22 cellular contexts compared by ENCODE assay signal in genomic region chr12:94242871-94243270, GRCh38.
DNase-seq lines count a peak whose midpoint lies in the region; ATAC-seq and TF ChIP-seq lines count a peak whose summit lies in the region.
"Had no signal": no experiment of that assay in that cellular context is flagged by ENCODE, and none has a peak within 500 bp of the region (broad histone marks: within the 10 kb centered on the region; RNA-seq: fewer than 3 reads in every experiment).

No MANE protein-coding gene starts in this region.

- no peak for TF ChIP-seq CTCF in activated CD8-positive, alpha-beta T cell treated with anti-CD3 and anti-CD28 coated beads for 36 hours (IDR thresholded peaks at IDR 0.05)
- TF ChIP-seq CTCF in left ventricle myocardium inferior (IDR thresholded peaks at IDR 0.05; ENCODE audit: borderline replicate concordance) (no peak), spleen (IDR thresholded peaks at IDR 0.05 in 8 of 11, conservative IDR thresholded peaks at IDR 0.05 in 3 of 11) (no peak), GM13977 (IDR thresholded peaks at IDR 0.05; ENCODE audit: extremely low read depth, insufficient read depth, missing control alignments) (no peak)

- intact Hi-C loops in activated CD8-positive, alpha-beta T cell treated with anti-CD3 and anti-CD28 coated beads for 36 hours (cut with micrococcal nuclease): no loop called here
- intact Hi-C loops in left ventricle myocardium inferior (cut with micrococcal nuclease) (no loop called here), spleen (cut with DNase I; ENCODE audit: low total_unique reads) (no loop called here)

- POLR2A ChIA-PET in activated CD8-positive, alpha-beta T cell treated with anti-CD3 and anti-CD28 coated beads, Interleukin-2, amount 10 ng/mL, durations not matched to agents 7 days and 5 days (lab: Charles Lee): interaction anchor here (2.4 kb wide), 1 partner anchor 20 kb away, joined by 7 read pairs; no protein-coding TSS in a partner anchor
- POLR2A ChIA-PET in activated CD8-positive, alpha-beta T cell treated with anti-CD3 and anti-CD28 coated beads for 36 hours (lab: Charles Lee): no interaction called here

- H3K27ac ChIP-seq in left ventricle myocardium inferior (replicated peaks): no peak overlapping the region
- H3K27ac ChIP-seq in spleen: peak overlapping the region in 1 of 8 donors; percentile 23
- H3K27ac ChIP-seq: BLaER1 treated with 17β-estradiol and CSF1 and Interleukin-3, amounts not matched to agents 10 nM and 100 nM; RWPE1; upper lobe of right lung had no signal

- no peak for DNase-seq in activated CD8-positive, alpha-beta T cell treated with anti-CD3 and anti-CD28 coated beads, Interleukin-2, amount 10 ng/mL, durations not matched to agents 7 days and 5 days
- no peak for DNase-seq in activated CD8-positive, alpha-beta T cell treated with anti-CD3 and anti-CD28 coated beads for 36 hours
- peak; percentile 18 for DNase-seq in MV-4-11 (lab: John Stamatoyannopoulos, UW)
- peak; percentile 28 for DNase-seq in left ventricle myocardium inferior
- peak; percentile 81 for DNase-seq in spleen
- no peak for DNase-seq in GM13977 (ENCODE audit: low spot score)
- DNase-seq: activated CD4-positive, alpha-beta memory T cell treated with anti-CD3 and anti-CD28 coated beads for 36 hours; activated CD4-positive, CD25-positive, alpha-beta regulatory T cell; activated naive CD4-positive, alpha-beta T cell treated with anti-CD3 and anti-CD28 coated beads for 36 hours; activated T-cell treated with anti-CD3 and anti-CD28 coated beads, Interleukin-2, amount 50 U/mL, for 4 hours; dermis blood vessel endothelial cell; naive thymus-derived CD4-positive, alpha-beta T cell; NCI-H1105 treated with DMSO at 0.1 percent for 48 hours; NCI-H524; stimulated activated CD4-positive, alpha-beta T cell treated with anti-CD3 and anti-CD28 coated beads, Interleukin-15, amount 100 ng/mL, for 24 hours; upper lobe of right lung had no signal

- H3K36me3 Mint-ChIP-seq in activated CD8-positive, alpha-beta T cell treated with anti-CD3 and anti-CD28 coated beads, Interleukin-2, amount 10 ng/mL, durations not matched to agents 7 days and 5 days (ENCODE audit: low read depth): peaks cover 86% of the 10 kb centered on the region
- peaks cover 16% of the 10 kb centered on the region for H3K36me3 Mint-ChIP-seq in activated CD8-positive, alpha-beta T cell treated with anti-CD3 and anti-CD28 coated beads for 36 hours (ENCODE audit: low read depth)

- 60 to 100% (median 73%) methylated on average over 1 to 5 of the region's 5 CpGs for WGBS in spleen, 5 donors

- in situ Hi-C loops in GM13977 (cut with MboI; ENCODE audit: low pct_unique_long_range_greater_than_20kb, low sequenced_read_pairs, unreplicated experiment): no loop called here

- no peak for TF ChIP-seq POLR2A in spleen (IDR thresholded peaks at IDR 0.05)

- no peak overlapping the region for H3K4me3 Mint-ChIP-seq in activated CD8-positive, alpha-beta T cell treated with anti-CD3 and anti-CD28 coated beads, Interleukin-2, amount 10 ng/mL, durations not matched to agents 7 days and 5 days
- H3K4me3 Mint-ChIP-seq in activated CD8-positive, alpha-beta T cell treated with anti-CD3 and anti-CD28 coated beads for 36 hours: no peak overlapping the region
- H3K4me3 Mint-ChIP-seq: activated CD4-positive, alpha-beta memory T cell treated with anti-CD3 and anti-CD28 coated beads for 36 hours; activated naive CD4-positive, alpha-beta T cell treated with anti-CD3 and anti-CD28 coated beads for 36 hours; activated T-cell treated with anti-CD3 and anti-CD28 coated beads, Interleukin-2, amount 50 U/mL, for 4 hours; memory B cell; naive thymus-derived CD4-positive, alpha-beta T cell had no signal

- H3K4me3 ChIP-seq in left ventricle myocardium inferior (no peak overlapping the region), spleen (no peak overlapping the region)
- H3K4me3 ChIP-seq: BLaER1 treated with 17β-estradiol and CSF1 and Interleukin-3, amounts not matched to agents 10 nM and 100 nM; upper lobe of right lung had no signal

- H3K4me1 ChIP-seq in left ventricle myocardium inferior (no peaks in the 10 kb centered on the region), spleen (peaks cover 19 to 91% (median 55%) of the 10 kb centered on the region in 6 donors)

- peak overlapping the region; percentile 33 for H3K27ac Mint-ChIP-seq in activated CD8-positive, alpha-beta T cell treated with anti-CD3 and anti-CD28 coated beads, Interleukin-2, amount 10 ng/mL, durations not matched to agents 7 days and 5 days
- H3K27ac Mint-ChIP-seq in activated CD8-positive, alpha-beta T cell treated with anti-CD3 and anti-CD28 coated beads for 36 hours: no peak overlapping the region
- H3K27ac Mint-ChIP-seq: activated CD4-positive, alpha-beta memory T cell treated with anti-CD3 and anti-CD28 coated beads for 36 hours; activated naive CD4-positive, alpha-beta T cell treated with anti-CD3 and anti-CD28 coated beads for 36 hours had no signal

- CTCF ChIA-PET in activated CD8-positive, alpha-beta T cell treated with anti-CD3 and anti-CD28 coated beads, Interleukin-2, amount 10 ng/mL, durations not matched to agents 7 days and 5 days (lab: Charles Lee): interaction anchor here (1.1 to 1.9 kb wide), 2 partner anchors 8 to 34 kb away, joined by 3 to 4 read pairs; no protein-coding TSS in a partner anchor
- CTCF ChIA-PET in activated CD8-positive, alpha-beta T cell treated with anti-CD3 and anti-CD28 coated beads for 36 hours (lab: Charles Lee): interaction anchor here (1.3 kb wide), 1 partner anchor 12 kb away, joined by 3 read pairs; no protein-coding TSS in a partner anchor

- H3K27me3 ChIP-seq in left ventricle myocardium inferior (ENCODE audit: low read depth) (no peaks in the 10 kb centered on the region), spleen (replicated peaks in 1 of 7) (no peaks in the 10 kb centered on the region)
- H3K27me3 ChIP-seq: upper lobe of right lung had no signal

- H3K9me3 Mint-ChIP-seq in activated CD8-positive, alpha-beta T cell treated with anti-CD3 and anti-CD28 coated beads, Interleukin-2, amount 10 ng/mL, durations not matched to agents 7 days and 5 days (ENCODE audit: insufficient read depth): no peaks in the 10 kb centered on the region
- H3K9me3 Mint-ChIP-seq in activated CD8-positive, alpha-beta T cell treated with anti-CD3 and anti-CD28 coated beads for 36 hours: no peaks in the 10 kb centered on the region
- H3K9me3 Mint-ChIP-seq: activated CD4-positive, alpha-beta memory T cell treated with anti-CD3 and anti-CD28 coated beads for 36 hours; activated naive CD4-positive, alpha-beta T cell treated with anti-CD3 and anti-CD28 coated beads for 36 hours; activated T-cell treated with anti-CD3 and anti-CD28 coated beads, Interleukin-2, amount 50 U/mL, for 4 hours; memory B cell had no signal

- H3K27me3 Mint-ChIP-seq in activated CD8-positive, alpha-beta T cell treated with anti-CD3 and anti-CD28 coated beads, Interleukin-2, amount 10 ng/mL, durations not matched to agents 7 days and 5 days (ENCODE audit: low read depth): no peaks in the 10 kb centered on the region
- H3K27me3 Mint-ChIP-seq in activated CD8-positive, alpha-beta T cell treated with anti-CD3 and anti-CD28 coated beads for 36 hours: no peaks in the 10 kb centered on the region
- H3K27me3 Mint-ChIP-seq: activated CD4-positive, alpha-beta memory T cell treated with anti-CD3 and anti-CD28 coated beads for 36 hours; memory B cell; naive thymus-derived CD4-positive, alpha-beta T cell had no signal

- H3K36me3 ChIP-seq in left ventricle myocardium inferior (peaks cover 2% of the 10 kb centered on the region), spleen (peaks cover 0 to 59% (median 3%) of the 10 kb centered on the region in 6 donors)

- no peak for ATAC-seq in activated CD8-positive, alpha-beta T cell treated with anti-CD3 and anti-CD28 coated beads, Interleukin-2, amount 10 ng/mL, durations not matched to agents 7 days and 5 days
- ATAC-seq in activated CD8-positive, alpha-beta T cell treated with anti-CD3 and anti-CD28 coated beads for 36 hours: no peak
- ATAC-seq in GM21447 (IDR thresholded peaks at IDR 0.05; ENCODE audit: unreplicated experiment) (no peak), GM18519 (IDR thresholded peaks at IDR 0.05; ENCODE audit: low FRiP score, unreplicated experiment) (no peak)
- ATAC-seq: activated T-cell treated with anti-CD3 and anti-CD28 coated beads, Interleukin-2, amount 50 U/mL, for 4 hours; naive thymus-derived CD4-positive, alpha-beta T cell; SK-N-SH treated with all-trans-retinoic acid at 6 μM for 48 hours; upper lobe of right lung had no signal

- H3K9me3 ChIP-seq in left ventricle myocardium inferior (replicated peaks) (no peaks in the 10 kb centered on the region), spleen (no peaks in the 10 kb centered on the region)
- H3K9me3 ChIP-seq: BLaER1 treated with 17β-estradiol and CSF1 and Interleukin-3, amounts not matched to agents 10 nM and 100 nM; upper lobe of right lung had no signal

- peaks cover 45% of the 10 kb centered on the region for H3K4me1 Mint-ChIP-seq in activated CD8-positive, alpha-beta T cell treated with anti-CD3 and anti-CD28 coated beads, Interleukin-2, amount 10 ng/mL, durations not matched to agents 7 days and 5 days (ENCODE audit: low read depth)
- H3K4me1 Mint-ChIP-seq in activated CD8-positive, alpha-beta T cell treated with anti-CD3 and anti-CD28 coated beads for 36 hours (ENCODE audit: low read depth): peaks cover 23% of the 10 kb centered on the region

Comparison
In these comparisons a context has a peak if more than half of its experiments do, and no peak if none do; other contexts are left out.
1. DNase-seq: peak in MV-4-11 (single experiment), left ventricle myocardium inferior (single experiment) and spleen (single experiment); none in activated CD8-positive, alpha-beta T cell treated with anti-CD3 and anti-CD28 coated beads, Interleukin-2, amount 10 ng/mL, durations not matched to agents 7 days and 5 days (single experiment), activated CD8-positive, alpha-beta T cell treated with anti-CD3 and anti-CD28 coated beads for 36 hours (single experiment) and GM13977 (single experiment).